In the genomic region with DNA sequence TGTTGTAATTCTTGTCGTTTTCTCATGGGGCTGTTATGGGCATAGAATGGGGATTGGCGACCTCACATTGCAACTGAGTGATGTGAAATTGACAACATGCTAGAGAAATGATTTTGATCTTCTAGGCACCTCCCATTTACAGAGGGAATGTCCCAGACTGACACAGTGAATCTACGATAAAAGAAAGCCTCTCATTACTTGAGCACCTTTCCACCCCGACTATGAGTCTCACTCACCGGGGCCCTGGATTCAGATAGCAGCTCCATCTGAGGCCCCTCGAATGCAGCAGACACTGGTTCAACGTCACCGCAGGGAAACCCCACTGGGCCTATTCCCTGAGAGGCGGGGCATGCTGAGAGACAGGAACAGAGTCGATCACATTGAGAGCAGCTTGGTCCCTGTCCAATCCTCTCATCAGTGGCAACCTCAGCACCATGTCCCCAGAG, we compare ENCODE assay signal across 18 cellular contexts. TPM values are rescaled to one million over a fixed set of nuclear protein-coding genes. Genes with fewer than 3 reads are reported as not detected.
DNase-seq lines count a peak whose midpoint lies in the region; ATAC-seq and TF ChIP-seq lines count a peak whose summit lies in the region.
"Had no signal": no experiment of that assay in that cellular context is flagged by ENCODE, and none has a peak within 500 bp of the region (broad histone marks: within the 10 kb centered on the region; RNA-seq: fewer than 3 reads in every experiment).

No MANE protein-coding gene starts in this region.

- no peaks in the 10 kb centered on the region for H3K27me3 Mint-ChIP-seq in CD4-positive, alpha-beta T cell
- no peaks in the 10 kb centered on the region for H3K27me3 Mint-ChIP-seq in activated T-cell treated with anti-CD3 and anti-CD28 coated beads, Interleukin-2, amount 50 U/mL, for 4 hours (ENCODE audit: low read depth)
- H3K27me3 Mint-ChIP-seq in immature natural killer cell (ENCODE audit: low read depth in 3 of 3) = peaks cover 9 to 37% (median 14%) of the 10 kb centered on the region in 3 donors
- H3K27me3 Mint-ChIP-seq: activated B cell treated with CpG ODN at 0.5 μM for 24 hours had no signal

- CTCF ChIA-PET in A673 (lab: Charles Lee) = interaction anchor here (1.0 kb wide), 1 partner anchor 107 kb away, joined by 3 read pairs; no protein-coding TSS in a partner anchor
- CTCF ChIA-PET in CD4-positive, alpha-beta T cell (lab: Charles Lee) = no interaction called here
- CTCF ChIA-PET in HEK293T (lab: Yijun Ruan, JAX) = no interaction called here

- peak overlapping the region; percentile 74 for H3K27ac ChIP-seq in A673 (ENCODE audit: low read depth, low read length, poor library complexity, severe bottlenecking)
- H3K27ac ChIP-seq in CD4-positive, alpha-beta T cell (ENCODE audit: low read depth, low read length) = peak overlapping the region; percentile 62
- peak overlapping the region in 1 of 4 donors; percentile 77 for H3K27ac ChIP-seq in tibial nerve
- no peak overlapping the region for H3K27ac ChIP-seq in right lobe of liver
- H3K27ac ChIP-seq: RWPE1 had no signal

- peak overlapping the region; percentile 50 for H3K4me3 Mint-ChIP-seq in CD4-positive, alpha-beta T cell
- no peak overlapping the region for H3K4me3 Mint-ChIP-seq in activated T-cell treated with anti-CD3 and anti-CD28 coated beads, Interleukin-2, amount 50 U/mL, for 4 hours
- peak overlapping the region; percentile 82 to 95 (median 90) for H3K4me3 Mint-ChIP-seq in immature natural killer cell
- H3K4me3 Mint-ChIP-seq: GM23338 had no signal

- TF ChIP-seq EP300 in tibial nerve (IDR thresholded peaks at IDR 0.05) = no peak

- DNase-seq in A673 (ENCODE audit: low spot score) (peak; percentile 71), immature natural killer cell (peak in 1 of 3 donors; percentile 38), tibial nerve (ENCODE audit: low spot score in 2 of 2) (no peak), HEK293T (ENCODE audit: extremely low spot score) (no peak), right lobe of liver (no peak)
- DNase-seq in CD4-positive, alpha-beta T cell = peak in 1 of 10 experiments; percentile 23
- no peak for DNase-seq in activated T-cell treated with anti-CD3 and anti-CD28 coated beads, Interleukin-2, amount 50 U/mL, for 4 hours
- DNase-seq: activated B cell treated with CpG ODN at 0.5 μM for 24 hours, DMS53, dorsolateral prefrontal cortex, esophagus squamous epithelium, NCI-H1105, NCI-H2171 treated with DMSO at 0.1 percent for 48 hours had no signal

- peaks cover 93% of the 10 kb centered on the region for H3K4me1 Mint-ChIP-seq in CD4-positive, alpha-beta T cell (ENCODE audit: low read depth)
- H3K4me1 Mint-ChIP-seq in activated T-cell treated with anti-CD3 and anti-CD28 coated beads, Interleukin-2, amount 50 U/mL, for 4 hours (ENCODE audit: low read depth) = peaks cover 93% of the 10 kb centered on the region
- peaks cover 100% of the 10 kb centered on the region in 2 donors for H3K4me1 Mint-ChIP-seq in immature natural killer cell

- H3K4me1 ChIP-seq in A673 (ENCODE audit: insufficient read depth, low read length, poor library complexity, severe bottlenecking) = peaks cover 87% of the 10 kb centered on the region
- H3K4me1 ChIP-seq in tibial nerve = peaks cover 0 to 64% (median 23%) of the 10 kb centered on the region in 4 donors
- no peaks in the 10 kb centered on the region for H3K4me1 ChIP-seq in right lobe of liver

- H3K4me3 ChIP-seq in A673 (ENCODE audit: low read depth, low read length, poor library complexity, severe bottlenecking) (no peak overlapping the region), tibial nerve (no peak overlapping the region), right lobe of liver (no peak overlapping the region)
- H3K4me3 ChIP-seq: GM23338, lung had no signal

- BruUV-seq in A673 (replicated peaks; lab: Mats Ljungman, UMichigan) = no TSS peak

- WGBS in tibial nerve, 2 donors = 85 to 90% methylated on average over 9 to 10 of the region's 10 CpGs
- 85% methylated on average over 3 of the region's 10 CpGs for WGBS in right lobe of liver (ENCODE audit: insufficient coverage, low coverage, low lambda C conversion rate, missing lambda C conversion rate)

- no peaks in the 10 kb centered on the region for H3K27me3 ChIP-seq in A673 (replicated peaks; ENCODE audit: insufficient read depth, low read depth, low read length, poor library complexity)
- H3K27me3 ChIP-seq in CD4-positive, alpha-beta T cell (ENCODE audit: control insufficient read depth, insufficient read depth, low read length) = no peaks in the 10 kb centered on the region
- H3K27me3 ChIP-seq in tibial nerve = no peaks in the 10 kb centered on the region
- no peaks in the 10 kb centered on the region for H3K27me3 ChIP-seq in right lobe of liver
- H3K27me3 ChIP-seq: esophagus squamous epithelium had no signal

- TF ChIP-seq CTCF in A673 (conservative IDR thresholded peaks at IDR 0.05; ENCODE audit: low read depth, low read length) = no peak
- no peak for TF ChIP-seq CTCF in CD4-positive, alpha-beta T cell (IDR thresholded peaks at IDR 0.05)
- TF ChIP-seq CTCF in tibial nerve (IDR thresholded peaks at IDR 0.05) = no peak
- TF ChIP-seq CTCF in right lobe of liver (IDR thresholded peaks at IDR 0.05) = no peak

- no peaks in the 10 kb centered on the region for H3K9me3 Mint-ChIP-seq in CD4-positive, alpha-beta T cell
- H3K9me3 Mint-ChIP-seq in activated T-cell treated with anti-CD3 and anti-CD28 coated beads, Interleukin-2, amount 50 U/mL, for 4 hours = no peaks in the 10 kb centered on the region
- no peaks in the 10 kb centered on the region for H3K9me3 Mint-ChIP-seq in immature natural killer cell
- H3K9me3 Mint-ChIP-seq: activated B cell treated with CpG ODN at 0.5 μM for 24 hours, GM23338 had no signal

- TF ChIP-seq POLR2A in tibial nerve (IDR thresholded peaks at IDR 0.05) (no peak), right lobe of liver (IDR thresholded peaks at IDR 0.05) (no peak)

- peaks cover 42% of the 10 kb centered on the region for H3K36me3 Mint-ChIP-seq in CD4-positive, alpha-beta T cell (ENCODE audit: low read depth)
- H3K36me3 Mint-ChIP-seq in activated T-cell treated with anti-CD3 and anti-CD28 coated beads, Interleukin-2, amount 50 U/mL, for 4 hours (ENCODE audit: insufficient read depth) = peaks cover 35% of the 10 kb centered on the region
- peaks cover 4 to 25% (median 24%) of the 10 kb centered on the region in 3 donors for H3K36me3 Mint-ChIP-seq in immature natural killer cell

- intact Hi-C loops in A673 (cut with micrococcal nuclease; ENCODE audit: unreplicated experiment) (loop anchor here (2.0 kb wide), 1 partner anchor 67 kb away; no protein-coding TSS in a partner anchor), right lobe of liver (cut with DNase I) (no loop called here)
- intact Hi-C loops in CD4-positive, alpha-beta T cell (cut with DNase I, micrococcal nuclease) = no loop called here

- ATAC-seq in CD4-positive, alpha-beta T cell (ENCODE audit: poor library complexity) = peak; percentile 18
- ATAC-seq in activated T-cell treated with anti-CD3 and anti-CD28 coated beads, Interleukin-2, amount 50 U/mL, for 4 hours = peak; percentile 30 to 53
- no peak for ATAC-seq in HG02678 (IDR thresholded peaks at IDR 0.05; ENCODE audit: unreplicated experiment)
- ATAC-seq in right lobe of liver = no peak

- peak overlapping the region; percentile 97 for H3K27ac Mint-ChIP-seq in CD4-positive, alpha-beta T cell
- peak overlapping the region; percentile 97 to 100 (median 100) for H3K27ac Mint-ChIP-seq in immature natural killer cell
- H3K27ac Mint-ChIP-seq: GM23338 had no signal

- H3K9me3 ChIP-seq in A673 (ENCODE audit: low read depth, low read length, poor library complexity, severe bottlenecking) = no peaks in the 10 kb centered on the region
- H3K9me3 ChIP-seq in CD4-positive, alpha-beta T cell (ENCODE audit: control insufficient read depth, low read length) = no peaks in the 10 kb centered on the region
- H3K9me3 ChIP-seq in tibial nerve = no peaks in the 10 kb centered on the region
- H3K9me3 ChIP-seq in right lobe of liver = no peaks in the 10 kb centered on the region
- H3K9me3 ChIP-seq: esophagus squamous epithelium had no signal

- POLR2A ChIA-PET in A673 (lab: Charles Lee; ENCODE audit: low non-redundant PET) (no interaction called here), HEK293T (lab: Yijun Ruan, JAX) (no interaction called here)
- POLR2A ChIA-PET in CD4-positive, alpha-beta T cell (lab: Charles Lee) = interaction anchor here (1.3 to 3.1 kb wide), 4 partner anchors 16 to 48 kb away, joined by 4 to 22 read pairs (median 4); a partner anchor contains a TSS

- H3K36me3 ChIP-seq in A673 (ENCODE audit: insufficient read depth, low read length, poor library complexity, severe bottlenecking) = no peaks in the 10 kb centered on the region
- H3K36me3 ChIP-seq in tibial nerve = no peaks in the 10 kb centered on the region
- H3K36me3 ChIP-seq in right lobe of liver = no peaks in the 10 kb centered on the region
- H3K36me3 ChIP-seq: esophagus squamous epithelium had no signal

TF ChIP-seq in HEK293T, 16 proteins besides CTCF, POLR2A, EP300 and RAD21:
- TF ChIP-seq ZNF384 (IDR thresholded peaks at IDR 0.05) = no peak
- TF ChIP-seq LEF1 (IDR thresholded peaks at IDR 0.05; ENCODE audit: borderline replicate concordance) = no peak
- TF ChIP-seq SP1 (IDR thresholded peaks at IDR 0.05) = no peak
- TF ChIP-seq FOXM1 (IDR thresholded peaks at IDR 0.05; ENCODE audit: borderline replicate concordance) = no peak
- TF ChIP-seq FOXA1 (IDR thresholded peaks at IDR 0.05) = no peak
- TF ChIP-seq NFRKB (IDR thresholded peaks at IDR 0.05) = no peak
- no peak for TF ChIP-seq L3MBTL2 (conservative IDR thresholded peaks at IDR 0.05)
- TF ChIP-seq FOXK2 (IDR thresholded peaks at IDR 0.05) = no peak
- TF ChIP-seq, protein P1, sequence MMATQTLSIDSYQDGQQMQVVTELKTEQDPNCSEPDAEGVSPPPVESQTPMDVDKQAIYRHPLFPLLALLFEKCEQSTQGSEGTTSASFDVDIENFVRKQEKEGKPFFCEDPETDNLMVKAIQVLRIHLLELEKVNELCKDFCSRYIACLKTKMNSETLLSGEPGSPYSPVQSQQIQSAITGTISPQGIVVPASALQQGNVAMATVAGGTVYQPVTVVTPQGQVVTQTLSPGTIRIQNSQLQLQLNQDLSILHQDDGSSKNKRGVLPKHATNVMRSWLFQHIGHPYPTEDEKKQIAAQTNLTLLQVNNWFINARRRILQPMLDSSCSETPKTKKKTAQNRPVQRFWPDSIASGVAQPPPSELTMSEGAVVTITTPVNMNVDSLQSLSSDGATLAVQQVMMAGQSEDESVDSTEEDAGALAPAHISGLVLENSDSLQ (IDR thresholded peaks at IDR 0.05) = no peak

RNA-seq across cellular contexts. Expression of a gene that starts 49.1 kb away (rescaled TPM):
- total RNA-seq in A673 (2021) (0.64 and 0.76 TPM in 2 replicates), tibial nerve (10 to 100 TPM in 1 of 4 donors, 1 to 10 TPM in 3; 6.0 to 11.5 (median 7.7) TPM), right lobe of liver (1 to 10 TPM; 3.9 to 7.1 (median 4.7) TPM)
- total RNA-seq in CD4-positive, alpha-beta T cell = 10 to 100 TPM; 32.5 to 33.2 TPM
- total RNA-seq in activated T-cell treated with anti-CD3 and anti-CD28 coated beads, Interleukin-2, amount 50 U/mL, for 4 hours = 10 to 100 TPM; 48.3 to 51.4 (median 48.9) TPM
- 100 to 1,000 TPM in 1 of 3 donors, 10 to 100 TPM in 2; 14.5 to 101 (median 21.3) TPM for polyA plus RNA-seq in immature natural killer cell
- polyA plus RNA-seq: neural cell had no signal

Comparison
In these comparisons a context has a peak if more than half of its experiments do, and no peak if none do; other contexts are left out.
1. H3K27ac ChIP-seq: peak in A673 (single experiment) and CD4-positive, alpha-beta T cell (single experiment); none in right lobe of liver (0 of 3).
2. ATAC-seq: peak in CD4-positive, alpha-beta T cell (single experiment) and activated T-cell treated with anti-CD3 and anti-CD28 coated beads, Interleukin-2, amount 50 U/mL, for 4 hours (2 of 2); none in HG02678 (single experiment) and right lobe of liver (0 of 4).